In genomic region chr2:195706161-195706900, GRCh38 we compare ENCODE assay signal across 2 cellular contexts.
TF ChIP-seq lines count a peak whose summit lies in the region.

No MANE protein-coding gene starts in this region.

TF ChIP-seq in A549, 52 proteins besides CTCF, POLR2A, EP300 and RAD21:
- no peak for TF ChIP-seq ZFP36 (IDR thresholded peaks at IDR 0.05; ENCODE audit: borderline replicate concordance, partially characterized antibody)
- TF ChIP-seq BCL3 (IDR thresholded peaks at IDR 0.05) = no peak
- no peak for TF ChIP-seq MAFK (IDR thresholded peaks at IDR 0.05; ENCODE audit: partially characterized antibody)
- no peak for TF ChIP-seq HOXB5 (CRISPR knock-in tag; IDR thresholded peaks at IDR 0.05)
- TF ChIP-seq PBX3 (IDR thresholded peaks at IDR 0.05) = no peak
- TF ChIP-seq NFE2L2 (conservative IDR thresholded peaks at IDR 0.05; ENCODE audit: low read length) = no peak
- TF ChIP-seq KDM1A (IDR thresholded peaks at IDR 0.05; ENCODE audit: low read depth) = no peak
- TF ChIP-seq CEBPB (IDR thresholded peaks at IDR 0.05) = no peak
- TF ChIP-seq EHF (CRISPR knock-in tag; IDR thresholded peaks at IDR 0.05) = no peak
- no peak for TF ChIP-seq RNF2 (IDR thresholded peaks at IDR 0.05; ENCODE audit: borderline replicate concordance, low read depth)
- TF ChIP-seq NPAS2 (CRISPR knock-in tag; IDR thresholded peaks at IDR 0.05; ENCODE audit: borderline replicate concordance) = no peak
- no peak for TF ChIP-seq CHD4 (IDR thresholded peaks at IDR 0.05; ENCODE audit: borderline replicate concordance)
- no peak for TF ChIP-seq HOXA7 (CRISPR knock-in tag; IDR thresholded peaks at IDR 0.05)
- no peak for TF ChIP-seq HES2 (IDR thresholded peaks at IDR 0.05)
- TF ChIP-seq CBX2 (IDR thresholded peaks at IDR 0.05; ENCODE audit: borderline replicate concordance, low read depth) = no peak

TF ChIP-seq in GM12891, 5 proteins besides CTCF, POLR2A, EP300 and RAD21 (continued from another document):
- TF ChIP-seq POLR2AphosphoS5 (IDR thresholded peaks at IDR 0.05; ENCODE audit: low read depth, low read length) (no peak), PAX5 (IDR thresholded peaks at IDR 0.05; ENCODE audit: insufficient read depth, low read length, severe bottlenecking) (no peak), POU2F2 (IDR thresholded peaks at IDR 0.05; ENCODE audit: low read depth, low read length) (no peak), TAF1 (IDR thresholded peaks at IDR 0.05; ENCODE audit: low read depth, low read length) (no peak)
